Comparison of ENCODE assay signal across 27 cellular contexts in the genomic region with DNA sequence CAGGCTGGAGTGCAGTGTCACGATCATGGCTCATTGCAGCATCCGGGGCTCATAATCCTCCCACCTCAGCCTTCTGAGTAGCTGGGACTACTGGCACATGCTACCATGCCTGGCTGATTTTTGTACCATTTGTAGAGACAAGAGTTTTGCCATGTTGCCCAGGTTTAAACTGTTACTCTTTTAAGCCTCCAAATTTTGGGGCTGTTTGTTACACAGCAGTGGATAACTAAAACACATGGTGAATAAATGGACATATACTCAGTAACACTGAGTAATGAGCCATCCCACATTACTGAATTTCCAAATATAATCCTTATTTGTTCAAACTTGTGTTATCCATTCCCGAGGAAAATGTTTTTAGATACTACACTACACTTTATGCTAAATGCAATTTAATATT.
"Had no signal": no experiment of that assay in that cellular context is flagged by ENCODE, and none has a peak within 500 bp of the region (broad histone marks: within the 10 kb centered on the region; RNA-seq: fewer than 3 reads in every experiment).

No MANE protein-coding gene starts in this region.

- H3K4me1 ChIP-seq: left lung, lower lobe of right lung, prostate gland, sigmoid colon had no signal

- FAIRE-seq: islet of Langerhans, kidney, small intestine had no signal

- H3K27ac ChIP-seq: left lung, lower lobe of right lung, ovary, prostate gland, sigmoid colon, uterus had no signal

- H3K27me3 ChIP-seq: left lung, ovary, sigmoid colon, tibial nerve, uterus had no signal

- H3K36me3 ChIP-seq: left lung, lower lobe of right lung, ovary, prostate gland, sigmoid colon, uterus had no signal

- DNase-seq: hypothalamus; immature natural killer cell; kidney; left colon; lower lobe of right lung; mammary epithelial cell; mesenchymal stem cell; naive B cell; natural killer cell; retina; right cardiac atrium; sigmoid colon; small intestine; stimulated activated CD4-positive, alpha-beta T cell treated with anti-CD3 and anti-CD28 coated beads, Interleukin-1b, Interleukin-23, amount 100 ng/mL, for 48 hours; stimulated activated CD4-positive, alpha-beta T cell treated with anti-CD3 and anti-CD28 coated beads, Interleukin-2, amount 100 ng/mL, for 48 hours; stimulated activated CD4-positive, alpha-beta T cell treated with anti-CD3 and anti-CD28 coated beads, Interleukin-4, amount 100 ng/mL, for 4 hours; stimulated activated CD8-positive, alpha-beta memory T cell treated with anti-CD3 and anti-CD28 coated beads, Interleukin-4, amount 100 ng/mL, for 48 hours; stimulated activated naive CD4-positive, alpha-beta T cell treated with Interleukin-2 at 50 U/mL for 16 hours; stimulated activated naive CD8-positive, alpha-beta T cell treated with anti-CD3 and anti-CD28 coated beads, Interleukin-15, amount 100 ng/mL, for 72 hours; substantia nigra; uterus had no signal

- H3K9me3 ChIP-seq: lower lobe of right lung, ovary, prostate gland, sigmoid colon, uterus had no signal

- H3K4me3 ChIP-seq: left lung, lower lobe of right lung, ovary, prostate gland, sigmoid colon, tibial nerve, uterus had no signal

- ATAC-seq: left colon; left lung; lower lobe of right lung; natural killer cell; right cardiac atrium; stimulated activated memory B cell treated with anti-CD40 and anti-IgM and Interleukin-4, amounts not matched to agents 10 μg/mL and 1 μg/mL and 100 μg/mL, for 72 hours; stimulated activated naive CD8-positive, alpha-beta T cell treated with anti-CD3 and anti-CD28 coated beads, Interleukin-15, amount 100 ng/mL, for 72 hours had no signal
